In the genomic region with DNA sequence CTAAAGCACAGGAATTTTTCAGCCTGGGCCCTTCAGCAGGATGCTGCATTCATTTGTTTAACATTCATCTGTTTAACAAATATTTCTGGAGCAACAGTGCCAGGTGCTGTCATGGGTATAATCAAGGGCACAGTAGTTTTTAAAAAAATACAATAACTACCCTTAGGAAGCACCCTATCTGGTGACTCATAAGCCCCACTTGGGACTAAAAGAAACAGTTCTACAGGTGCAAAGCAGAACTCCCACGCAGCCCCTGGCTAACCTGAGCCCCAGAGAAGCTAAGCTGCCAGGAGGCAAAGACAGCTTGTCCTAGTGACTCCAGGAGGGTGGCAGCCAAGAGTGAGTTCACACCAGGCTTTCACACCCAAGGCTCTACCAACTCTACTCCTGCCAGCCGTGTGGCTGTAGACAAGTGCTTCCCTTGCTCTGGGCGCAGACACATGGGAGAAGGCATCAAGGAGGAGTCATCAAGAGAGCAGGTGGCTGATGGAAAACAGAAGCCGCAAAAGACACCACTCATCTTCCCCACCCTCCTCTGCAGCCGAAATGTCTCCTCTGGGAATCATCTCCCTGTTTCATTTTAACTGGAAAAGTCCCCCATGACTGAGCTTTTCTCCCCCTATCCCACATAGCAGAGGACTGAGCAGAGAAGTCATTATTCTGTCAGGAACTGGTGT, we compare ENCODE assay signal across 8 cellular contexts.
DNase-seq lines count a peak whose midpoint lies in the region; ATAC-seq and TF ChIP-seq lines count a peak whose summit lies in the region.

No MANE protein-coding gene starts in this region.

- H3K9me3 Mint-ChIP-seq in stimulated activated naive B cell treated with anti-CD40 and anti-IgM and Interleukin-4, amounts not matched to agents 10 μg/mL and 1 μg/mL and 100 μg/mL, for 72 hours, result no peaks in the 10 kb centered on the region

- peaks cover 30 to 48% of the 10 kb centered on the region in 2 donors for H3K4me1 Mint-ChIP-seq in stimulated activated naive B cell treated with anti-CD40 and anti-IgM and Interleukin-4, amounts not matched to agents 10 μg/mL and 1 μg/mL and 100 μg/mL, for 72 hours

- no peak for TF ChIP-seq CTCF in GM10266 (IDR thresholded peaks at IDR 0.05; ENCODE audit: control insufficient read depth, insufficient read depth, low read depth, missing control alignments)

- DNase-seq in NCI-H2107 treated with DMSO at 0.1 percent for 48 hours (lab: John Stamatoyannopoulos, UW; ENCODE audit: unreplicated experiment) (peak; percentile 87), NCI-H2107 (lab: John Stamatoyannopoulos, UW) (no peak), NCI-H524 treated with DMSO at 0.1 percent for 48 hours (lab: John Stamatoyannopoulos, UW) (peak; percentile 33), germinal center (ENCODE audit: low spot score) (peak; percentile 70), GM10266 (ENCODE audit: extremely low spot score) (no peak), T-helper 9 cell (no peak)
- no peak for DNase-seq in stimulated activated naive B cell treated with anti-CD40 and anti-IgM and Interleukin-4, amounts not matched to agents 10 μg/mL and 1 μg/mL and 100 μg/mL, for 72 hours
- DNase-seq in stimulated activated naive CD4-positive, alpha-beta T cell (lab: John Stamatoyannopoulos, UW), result no peak

- peaks cover 34 to 47% of the 10 kb centered on the region in 2 donors for H3K27me3 Mint-ChIP-seq in stimulated activated naive B cell treated with anti-CD40 and anti-IgM and Interleukin-4, amounts not matched to agents 10 μg/mL and 1 μg/mL and 100 μg/mL, for 72 hours

- peak; percentile 42 to 56 for ATAC-seq in stimulated activated naive B cell treated with anti-CD40 and anti-IgM and Interleukin-4, amounts not matched to agents 10 μg/mL and 1 μg/mL and 100 μg/mL, for 72 hours (replicated peaks)

- H3K4me3 Mint-ChIP-seq in stimulated activated naive B cell treated with anti-CD40 and anti-IgM and Interleukin-4, amounts not matched to agents 10 μg/mL and 1 μg/mL and 100 μg/mL, for 72 hours, result peak overlapping the region in 1 of 2 donors; percentile 65

- H3K36me3 Mint-ChIP-seq in stimulated activated naive B cell treated with anti-CD40 and anti-IgM and Interleukin-4, amounts not matched to agents 10 μg/mL and 1 μg/mL and 100 μg/mL, for 72 hours, result no peaks in the 10 kb centered on the region

- H3K27ac Mint-ChIP-seq in stimulated activated naive B cell treated with anti-CD40 and anti-IgM and Interleukin-4, amounts not matched to agents 10 μg/mL and 1 μg/mL and 100 μg/mL, for 72 hours, result peak overlapping the region; percentile 25

Comparison
In these comparisons a context has a peak if more than half of its experiments do, and no peak if none do; other contexts are left out.
1. DNase-seq: peak in NCI-H2107 treated with DMSO at 0.1 percent for 48 hours (single experiment), NCI-H524 treated with DMSO at 0.1 percent for 48 hours (single experiment) and germinal center (single experiment); none in NCI-H2107 (single experiment), stimulated activated naive B cell treated with anti-CD40 and anti-IgM and Interleukin-4, amounts not matched to agents 10 μg/mL and 1 μg/mL and 100 μg/mL, for 72 hours (single experiment), GM10266 (single experiment), stimulated activated naive CD4-positive, alpha-beta T cell (0 of 6) and T-helper 9 cell (single experiment).